8 cellular contexts compared by ENCODE assay signal in the genomic region with DNA sequence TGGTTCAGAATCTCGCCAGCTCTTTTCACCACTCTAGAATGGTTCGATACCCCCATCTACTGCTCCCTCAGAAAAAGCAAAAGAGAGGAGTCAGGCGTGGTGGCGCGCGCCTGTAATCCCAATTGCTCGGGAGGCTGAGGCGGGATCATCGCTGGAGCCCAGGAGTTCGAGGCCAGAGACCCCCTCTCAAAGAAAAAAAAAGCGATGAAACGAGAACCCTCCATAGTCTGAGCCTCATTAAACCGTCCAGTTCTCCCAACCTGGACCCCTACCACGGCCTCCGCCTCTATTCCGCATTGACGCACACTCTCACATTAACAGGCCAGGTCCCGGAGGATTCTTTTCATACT. TPM values are rescaled to one million over a fixed set of nuclear protein-coding genes. Genes with fewer than 3 reads are reported as not detected.
DNase-seq lines count a peak whose midpoint lies in the region; ATAC-seq and TF ChIP-seq lines count a peak whose summit lies in the region.

No MANE protein-coding gene starts in this region.

- ATAC-seq in activated T-cell treated with anti-CD3 and anti-CD28 coated beads, Interleukin-2, amount 50 U/mL, for 72 hours (replicated peaks in 1 of 2), result no peak
- ATAC-seq in right lobe of liver, result no peak
- ATAC-seq in upper lobe of left lung (ENCODE audit: low FRiP score in 2 of 2), result no peak
- no peak for ATAC-seq in GM19463 (IDR thresholded peaks at IDR 0.05; ENCODE audit: unreplicated experiment)
- ATAC-seq in HG02938 (IDR thresholded peaks at IDR 0.05; ENCODE audit: unreplicated experiment), result no peak
- ATAC-seq in HG03045 (IDR thresholded peaks at IDR 0.05; ENCODE audit: unreplicated experiment), result no peak

- H3K27me3 ChIP-seq in right lobe of liver, result no peaks in the 10 kb centered on the region
- no peaks in the 10 kb centered on the region for H3K27me3 ChIP-seq in upper lobe of left lung

- peak overlapping the region; percentile 87 to 92 for H3K4me3 Mint-ChIP-seq in activated T-cell treated with anti-CD3 and anti-CD28 coated beads, Interleukin-2, amount 50 U/mL, for 72 hours

- no peak for TF ChIP-seq EP300 in upper lobe of left lung (IDR thresholded peaks at IDR 0.05)

- H3K9me3 Mint-ChIP-seq in activated T-cell treated with anti-CD3 and anti-CD28 coated beads, Interleukin-2, amount 50 U/mL, for 72 hours, result peaks cover 0 to 1% of the 10 kb centered on the region in 2 donors

- TF ChIP-seq POLR2A in right lobe of liver (IDR thresholded peaks at IDR 0.05), result no peak
- TF ChIP-seq POLR2A in upper lobe of left lung (IDR thresholded peaks at IDR 0.05), result no peak

- intact Hi-C loops in right lobe of liver (cut with DNase I), result loop anchor here (5.0 kb wide), 1 partner anchor 88 kb away; a partner anchor contains a TSS

- peaks cover 0 to 8% (median 0%) of the 10 kb centered on the region in 4 donors for H3K4me1 ChIP-seq in right lobe of liver
- H3K4me1 ChIP-seq in upper lobe of left lung, result peaks cover 26 to 48% (median 34%) of the 10 kb centered on the region in 4 donors

- peaks cover 34% of the 10 kb centered on the region for H3K4me1 Mint-ChIP-seq in activated T-cell treated with anti-CD3 and anti-CD28 coated beads, Interleukin-2, amount 50 U/mL, for 72 hours (ENCODE audit: low read depth)

- no peaks in the 10 kb centered on the region for H3K27me3 Mint-ChIP-seq in activated T-cell treated with anti-CD3 and anti-CD28 coated beads, Interleukin-2, amount 50 U/mL, for 72 hours (ENCODE audit: low read depth)

- peak overlapping the region in 2 of 3 donors; percentile 51 to 55 for H3K27ac ChIP-seq in right lobe of liver
- H3K27ac ChIP-seq in upper lobe of left lung, result peak overlapping the region; percentile 88 to 93 (median 91)

- in situ Hi-C loops in astrocyte of the spinal cord (cut with HindIII; ENCODE audit: low sequenced_read_pairs), result no loop called here

- peak overlapping the region; percentile 98 for H3K27ac Mint-ChIP-seq in activated T-cell treated with anti-CD3 and anti-CD28 coated beads, Interleukin-2, amount 50 U/mL, for 72 hours

- 35% methylated on average over 18 of the region's 18 CpGs for WGBS in right lobe of liver (ENCODE audit: insufficient coverage, low coverage, low lambda C conversion rate, missing lambda C conversion rate)
- 39 to 44% methylated on average over 18 of the region's 18 CpGs for WGBS in upper lobe of left lung, 2 donors

- TF ChIP-seq CTCF in astrocyte of the spinal cord (IDR thresholded peaks at IDR 0.05; ENCODE audit: low read depth, low read length) (no peak), right lobe of liver (IDR thresholded peaks at IDR 0.05) (no peak), upper lobe of left lung (IDR thresholded peaks at IDR 0.05) (no peak)

- peaks cover 0 to 3% of the 10 kb centered on the region in 2 donors for H3K36me3 Mint-ChIP-seq in activated T-cell treated with anti-CD3 and anti-CD28 coated beads, Interleukin-2, amount 50 U/mL, for 72 hours (ENCODE audit: insufficient read depth in 2 of 2)

- H3K4me3 ChIP-seq in astrocyte of the spinal cord (ENCODE audit: low read depth, low read length), result peak overlapping the region; percentile 83
- H3K4me3 ChIP-seq in right lobe of liver, result peak overlapping the region; percentile 61 to 82 (median 81)
- H3K4me3 ChIP-seq in upper lobe of left lung, result peak overlapping the region; percentile 42 to 85 (median 63)

- no peak for DNase-seq in activated T-cell treated with anti-CD3 and anti-CD28 coated beads, Interleukin-2, amount 50 U/mL, for 72 hours
- DNase-seq in activated T-cell treated with anti-CD3 and anti-CD28 coated beads for 4 hours (no peak), astrocyte of the spinal cord (ENCODE audit: low read depth, low spot score) (no peak), right lobe of liver (no peak), upper lobe of left lung (no peak)

- H3K36me3 ChIP-seq in right lobe of liver (no peaks in the 10 kb centered on the region), upper lobe of left lung (no peaks in the 10 kb centered on the region)

- H3K9me3 ChIP-seq in right lobe of liver, result no peaks in the 10 kb centered on the region
- H3K9me3 ChIP-seq in upper lobe of left lung, result no peaks in the 10 kb centered on the region

RNA-seq across cellular contexts. Expression of a gene that starts 0.4 kb away (rescaled TPM):
- 1 to 10 TPM; 2.5 to 2.6 TPM for total RNA-seq in activated T-cell treated with anti-CD3 and anti-CD28 coated beads, Interleukin-2, amount 50 U/mL, for 72 hours
- total RNA-seq in right lobe of liver (1 to 10 TPM in 3 of 6 experiments, under 1 TPM in 3; 0.23 to 4.0 (median 1.2) TPM), upper lobe of left lung (10 to 100 TPM in 2 of 6 donors, 1 to 10 TPM in 4; 3.6 to 28.0 (median 7.6) TPM)

RNA-seq across cellular contexts. Expression of a gene that starts 0.6 kb away (rescaled TPM):
- total RNA-seq in activated T-cell treated with anti-CD3 and anti-CD28 coated beads, Interleukin-2, amount 50 U/mL, for 72 hours, result 10 to 100 TPM in 1 of 2 donors, 1 to 10 TPM in 1; 8.4 to 12.0 TPM
- 10 to 100 TPM; 30.9 to 56.8 (median 35.6) TPM for total RNA-seq in right lobe of liver
- 10 to 100 TPM; 21.6 to 42.7 (median 29.3) TPM for total RNA-seq in upper lobe of left lung

RNA-seq across cellular contexts. Expression of a gene that starts 51.5 kb away (rescaled TPM):
- 10 to 100 TPM; 45.5 to 50.8 TPM for total RNA-seq in activated T-cell treated with anti-CD3 and anti-CD28 coated beads, Interleukin-2, amount 50 U/mL, for 72 hours
- total RNA-seq in right lobe of liver, result 10 to 100 TPM; 13.3 to 20.5 (median 17.9) TPM
- 10 to 100 TPM; 42.3 to 66.6 (median 47.1) TPM for total RNA-seq in upper lobe of left lung
